ENCODE assay signal across 1 cellular context in the genomic region with DNA sequence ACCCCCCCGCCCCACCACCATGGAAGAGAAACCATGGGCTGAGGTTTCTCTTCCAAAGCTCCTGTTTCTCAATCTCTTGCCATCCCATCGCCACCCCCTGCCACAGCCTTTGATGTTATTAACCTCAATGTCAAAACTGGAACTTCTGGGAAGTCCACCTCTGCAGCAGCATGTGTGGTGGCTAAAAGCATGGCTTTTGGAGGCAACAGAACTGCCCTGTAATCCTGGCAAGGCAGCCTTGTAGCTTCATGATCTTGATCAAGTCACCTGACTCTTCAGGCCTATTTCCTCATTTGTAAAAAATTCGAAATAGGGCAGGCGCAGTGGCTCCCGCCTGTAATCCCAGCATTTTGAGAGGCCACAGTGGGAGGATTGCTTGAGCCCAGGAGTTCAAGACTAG.
TF ChIP-seq lines count a peak whose summit lies in the region.

No MANE protein-coding gene starts in this region.

TF ChIP-seq in K562, 482 proteins besides CTCF, POLR2A, EP300 and RAD21 (continued from another document and continues in another):
- TF ChIP-seq NFATC3 (IDR thresholded peaks at IDR 0.05) (no peak), PHTF2 (CRISPR knock-in tag; IDR thresholded peaks at IDR 0.05) (no peak), COPS2 (conservative IDR thresholded peaks at IDR 0.05) (no peak), DACH1 (IDR thresholded peaks at IDR 0.05; ENCODE audit: partially characterized antibody) (no peak), GTF2A2 (tag; IDR thresholded peaks at IDR 0.05) (no peak), ZNF589 (CRISPR knock-in tag; IDR thresholded peaks at IDR 0.05; ENCODE audit: low read depth) (0 out of 2 replicates have a peak, but pooled peaks have one; percentile 45), MTA2 (IDR thresholded peaks at IDR 0.05; ENCODE audit: low read depth) (no peak), STAT5B (CRISPR knock-in tag; IDR thresholded peaks at IDR 0.05) (no peak), GATAD2B (IDR thresholded peaks at IDR 0.05; ENCODE audit: borderline replicate concordance) (no peak), TOE1 (IDR thresholded peaks at IDR 0.05; ENCODE audit: borderline replicate concordance) (peak; percentile 23; the same call in 1 of the 2 replicates), TOE1 (CRISPR knock-in tag; IDR thresholded peaks at IDR 0.05; ENCODE audit: borderline replicate concordance, low read depth) (no peak), MYNN (IDR thresholded peaks at IDR 0.05) (no peak), MYNN (CRISPR knock-in tag; IDR thresholded peaks at IDR 0.05) (no peak), ARHGAP35 (IDR thresholded peaks at IDR 0.05; ENCODE audit: partially characterized antibody) (no peak), SMAD3 (CRISPR knock-in tag; conservative IDR thresholded peaks at IDR 0.05) (no peak), TBP (optimal IDR thresholded peaks at IDR 0.05; ENCODE audit: low read depth, low read length) (no peak), KDM5B (IDR thresholded peaks at IDR 0.05; ENCODE audit: insufficient replicate concordance, low read depth, low read length) (no peak), SIX5 (IDR thresholded peaks at IDR 0.05; ENCODE audit: borderline replicate concordance in 1 of 2, insufficient read depth in 1 of 2, low read depth in 1 of 2, low read length in 2 of 2) (no peak), POLR2B (IDR thresholded peaks at IDR 0.05; ENCODE audit: low read depth, partially characterized antibody) (no peak), SFPQ (IDR thresholded peaks at IDR 0.05; ENCODE audit: low read depth, low read length) (no peak), HMGN3 (IDR thresholded peaks at IDR 0.05; ENCODE audit: borderline replicate concordance, extremely low read depth, insufficient read length, low read depth, low read length) (no peak), SMC3 (conservative IDR thresholded peaks at IDR 0.05; ENCODE audit: insufficient read depth, low read depth, low read length) (no peak), KLF13 (tag; IDR thresholded peaks at IDR 0.05; ENCODE audit: borderline replicate concordance, low read depth) (no peak), BHLHE40 (IDR thresholded peaks at IDR 0.05; ENCODE audit: low read length) (peak; percentile 66), TAF15 (IDR thresholded peaks at IDR 0.05; ENCODE audit: low read depth, low read length) (no peak), YBX1 (IDR thresholded peaks at IDR 0.05) (no peak), HNRNPLL (IDR thresholded peaks at IDR 0.05; ENCODE audit: low read depth, low read length, poor library complexity, severe bottlenecking) (no peak), ZNF586 (CRISPR knock-in tag; conservative IDR thresholded peaks at IDR 0.05) (no peak), FOXA1 (IDR thresholded peaks at IDR 0.05; ENCODE audit: borderline replicate concordance) (no peak), SMARCE1 (IDR thresholded peaks at IDR 0.05) (no peak), RBM22 (IDR thresholded peaks at IDR 0.05; ENCODE audit: low read depth, low read length, poor library complexity, severe bottlenecking) (no peak), SETDB1 (IDR thresholded peaks at IDR 0.05; ENCODE audit: low read length) (no peak), RBM15 (IDR thresholded peaks at IDR 0.05; ENCODE audit: insufficient read depth, low read length) (no peak), ATF4 (CRISPR knock-in tag; IDR thresholded peaks at IDR 0.05) (no peak), HDAC8 (tag; IDR thresholded peaks at IDR 0.05) (no peak), ZNF561 (CRISPR knock-in tag; conservative IDR thresholded peaks at IDR 0.05) (no peak), SMARCC2 (IDR thresholded peaks at IDR 0.05; ENCODE audit: low read depth) (no peak), ZFP30 (CRISPR knock-in tag; IDR thresholded peaks at IDR 0.05; ENCODE audit: borderline replicate concordance) (no peak), NRF1 (conservative IDR thresholded peaks at IDR 0.05 in 1 of 2, IDR thresholded peaks at IDR 0.05 in 1 of 2) (peak in 1 of 2 experiments; percentile 53; a peak in 2 of 4 replicates), RFX1 (IDR thresholded peaks at IDR 0.05) (no peak), ZKSCAN3 (CRISPR knock-in tag; IDR thresholded peaks at IDR 0.05) (no peak), ASH1L (IDR thresholded peaks at IDR 0.05; ENCODE audit: borderline replicate concordance, low read depth, partially characterized antibody) (no peak), TAF1 (IDR thresholded peaks at IDR 0.05; ENCODE audit: control insufficient read depth, extremely low read depth, insufficient read depth, low read length, severe bottlenecking) (no peak), ZFP1 (CRISPR knock-in tag; IDR thresholded peaks at IDR 0.05) (no peak)
- TF ChIP-seq, protein P1, sequence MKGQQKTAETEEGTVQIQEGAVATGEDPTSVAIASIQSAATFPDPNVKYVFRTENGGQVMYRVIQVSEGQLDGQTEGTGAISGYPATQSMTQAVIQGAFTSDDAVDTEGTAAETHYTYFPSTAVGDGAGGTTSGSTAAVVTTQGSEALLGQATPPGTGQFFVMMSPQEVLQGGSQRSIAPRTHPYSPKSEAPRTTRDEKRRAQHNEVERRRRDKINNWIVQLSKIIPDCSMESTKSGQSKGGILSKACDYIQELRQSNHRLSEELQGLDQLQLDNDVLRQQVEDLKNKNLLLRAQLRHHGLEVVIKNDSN (CRISPR knock-in tag; IDR thresholded peaks at IDR 0.05) = peak; percentile 66
- TF ChIP-seq, protein P2, sequence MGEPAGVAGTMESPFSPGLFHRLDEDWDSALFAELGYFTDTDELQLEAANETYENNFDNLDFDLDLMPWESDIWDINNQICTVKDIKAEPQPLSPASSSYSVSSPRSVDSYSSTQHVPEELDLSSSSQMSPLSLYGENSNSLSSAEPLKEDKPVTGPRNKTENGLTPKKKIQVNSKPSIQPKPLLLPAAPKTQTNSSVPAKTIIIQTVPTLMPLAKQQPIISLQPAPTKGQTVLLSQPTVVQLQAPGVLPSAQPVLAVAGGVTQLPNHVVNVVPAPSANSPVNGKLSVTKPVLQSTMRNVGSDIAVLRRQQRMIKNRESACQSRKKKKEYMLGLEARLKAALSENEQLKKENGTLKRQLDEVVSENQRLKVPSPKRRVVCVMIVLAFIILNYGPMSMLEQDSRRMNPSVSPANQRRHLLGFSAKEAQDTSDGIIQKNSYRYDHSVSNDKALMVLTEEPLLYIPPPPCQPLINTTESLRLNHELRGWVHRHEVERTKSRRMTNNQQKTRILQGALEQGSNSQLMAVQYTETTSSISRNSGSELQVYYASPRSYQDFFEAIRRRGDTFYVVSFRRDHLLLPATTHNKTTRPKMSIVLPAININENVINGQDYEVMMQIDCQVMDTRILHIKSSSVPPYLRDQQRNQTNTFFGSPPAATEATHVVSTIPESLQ (CRISPR knock-in tag; IDR thresholded peaks at IDR 0.05) = no peak
- TF ChIP-seq, protein P3, sequence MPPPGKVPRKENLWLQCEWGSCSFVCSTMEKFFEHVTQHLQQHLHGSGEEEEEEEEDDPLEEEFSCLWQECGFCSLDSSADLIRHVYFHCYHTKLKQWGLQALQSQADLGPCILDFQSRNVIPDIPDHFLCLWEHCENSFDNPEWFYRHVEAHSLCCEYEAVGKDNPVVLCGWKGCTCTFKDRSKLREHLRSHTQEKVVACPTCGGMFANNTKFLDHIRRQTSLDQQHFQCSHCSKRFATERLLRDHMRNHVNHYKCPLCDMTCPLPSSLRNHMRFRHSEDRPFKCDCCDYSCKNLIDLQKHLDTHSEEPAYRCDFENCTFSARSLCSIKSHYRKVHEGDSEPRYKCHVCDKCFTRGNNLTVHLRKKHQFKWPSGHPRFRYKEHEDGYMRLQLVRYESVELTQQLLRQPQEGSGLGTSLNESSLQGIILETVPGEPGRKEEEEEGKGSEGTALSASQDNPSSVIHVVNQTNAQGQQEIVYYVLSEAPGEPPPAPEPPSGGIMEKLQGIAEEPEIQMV (tag; conservative IDR thresholded peaks at IDR 0.05; ENCODE audit: low read depth) = 0 out of 2 replicates have a peak, but pooled peaks have one; percentile 11
- TF ChIP-seq, protein P4, sequence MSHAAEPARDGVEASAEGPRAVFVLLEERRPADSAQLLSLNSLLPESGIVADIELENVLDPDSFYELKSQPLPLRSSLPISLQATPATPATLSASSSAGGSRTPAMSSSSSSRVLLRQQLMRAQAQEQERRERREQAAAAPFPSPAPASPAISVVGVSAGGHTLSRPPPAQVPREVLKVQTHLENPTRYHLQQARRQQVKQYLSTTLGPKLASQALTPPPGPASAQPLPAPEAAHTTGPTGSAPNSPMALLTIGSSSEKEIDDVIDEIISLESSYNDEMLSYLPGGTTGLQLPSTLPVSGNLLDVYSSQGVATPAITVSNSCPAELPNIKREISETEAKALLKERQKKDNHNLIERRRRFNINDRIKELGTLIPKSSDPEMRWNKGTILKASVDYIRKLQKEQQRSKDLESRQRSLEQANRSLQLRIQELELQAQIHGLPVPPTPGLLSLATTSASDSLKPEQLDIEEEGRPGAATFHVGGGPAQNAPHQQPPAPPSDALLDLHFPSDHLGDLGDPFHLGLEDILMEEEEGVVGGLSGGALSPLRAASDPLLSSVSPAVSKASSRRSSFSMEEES (CRISPR knock-in tag; IDR thresholded peaks at IDR 0.05) = peak; percentile 28; the same call in 1 of the 2 replicates
- TF ChIP-seq, protein P5, sequence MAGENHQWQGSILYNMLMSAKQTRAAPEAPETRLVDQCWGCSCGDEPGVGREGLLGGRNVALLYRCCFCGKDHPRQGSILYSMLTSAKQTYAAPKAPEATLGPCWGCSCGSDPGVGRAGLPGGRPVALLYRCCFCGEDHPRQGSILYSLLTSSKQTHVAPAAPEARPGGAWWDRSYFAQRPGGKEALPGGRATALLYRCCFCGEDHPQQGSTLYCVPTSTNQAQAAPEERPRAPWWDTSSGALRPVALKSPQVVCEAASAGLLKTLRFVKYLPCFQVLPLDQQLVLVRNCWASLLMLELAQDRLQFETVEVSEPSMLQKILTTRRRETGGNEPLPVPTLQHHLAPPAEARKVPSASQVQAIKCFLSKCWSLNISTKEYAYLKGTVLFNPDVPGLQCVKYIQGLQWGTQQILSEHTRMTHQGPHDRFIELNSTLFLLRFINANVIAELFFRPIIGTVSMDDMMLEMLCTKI (IDR thresholded peaks at IDR 0.05; ENCODE audit: partially characterized antibody) = no peak
- TF ChIP-seq, protein P6, sequence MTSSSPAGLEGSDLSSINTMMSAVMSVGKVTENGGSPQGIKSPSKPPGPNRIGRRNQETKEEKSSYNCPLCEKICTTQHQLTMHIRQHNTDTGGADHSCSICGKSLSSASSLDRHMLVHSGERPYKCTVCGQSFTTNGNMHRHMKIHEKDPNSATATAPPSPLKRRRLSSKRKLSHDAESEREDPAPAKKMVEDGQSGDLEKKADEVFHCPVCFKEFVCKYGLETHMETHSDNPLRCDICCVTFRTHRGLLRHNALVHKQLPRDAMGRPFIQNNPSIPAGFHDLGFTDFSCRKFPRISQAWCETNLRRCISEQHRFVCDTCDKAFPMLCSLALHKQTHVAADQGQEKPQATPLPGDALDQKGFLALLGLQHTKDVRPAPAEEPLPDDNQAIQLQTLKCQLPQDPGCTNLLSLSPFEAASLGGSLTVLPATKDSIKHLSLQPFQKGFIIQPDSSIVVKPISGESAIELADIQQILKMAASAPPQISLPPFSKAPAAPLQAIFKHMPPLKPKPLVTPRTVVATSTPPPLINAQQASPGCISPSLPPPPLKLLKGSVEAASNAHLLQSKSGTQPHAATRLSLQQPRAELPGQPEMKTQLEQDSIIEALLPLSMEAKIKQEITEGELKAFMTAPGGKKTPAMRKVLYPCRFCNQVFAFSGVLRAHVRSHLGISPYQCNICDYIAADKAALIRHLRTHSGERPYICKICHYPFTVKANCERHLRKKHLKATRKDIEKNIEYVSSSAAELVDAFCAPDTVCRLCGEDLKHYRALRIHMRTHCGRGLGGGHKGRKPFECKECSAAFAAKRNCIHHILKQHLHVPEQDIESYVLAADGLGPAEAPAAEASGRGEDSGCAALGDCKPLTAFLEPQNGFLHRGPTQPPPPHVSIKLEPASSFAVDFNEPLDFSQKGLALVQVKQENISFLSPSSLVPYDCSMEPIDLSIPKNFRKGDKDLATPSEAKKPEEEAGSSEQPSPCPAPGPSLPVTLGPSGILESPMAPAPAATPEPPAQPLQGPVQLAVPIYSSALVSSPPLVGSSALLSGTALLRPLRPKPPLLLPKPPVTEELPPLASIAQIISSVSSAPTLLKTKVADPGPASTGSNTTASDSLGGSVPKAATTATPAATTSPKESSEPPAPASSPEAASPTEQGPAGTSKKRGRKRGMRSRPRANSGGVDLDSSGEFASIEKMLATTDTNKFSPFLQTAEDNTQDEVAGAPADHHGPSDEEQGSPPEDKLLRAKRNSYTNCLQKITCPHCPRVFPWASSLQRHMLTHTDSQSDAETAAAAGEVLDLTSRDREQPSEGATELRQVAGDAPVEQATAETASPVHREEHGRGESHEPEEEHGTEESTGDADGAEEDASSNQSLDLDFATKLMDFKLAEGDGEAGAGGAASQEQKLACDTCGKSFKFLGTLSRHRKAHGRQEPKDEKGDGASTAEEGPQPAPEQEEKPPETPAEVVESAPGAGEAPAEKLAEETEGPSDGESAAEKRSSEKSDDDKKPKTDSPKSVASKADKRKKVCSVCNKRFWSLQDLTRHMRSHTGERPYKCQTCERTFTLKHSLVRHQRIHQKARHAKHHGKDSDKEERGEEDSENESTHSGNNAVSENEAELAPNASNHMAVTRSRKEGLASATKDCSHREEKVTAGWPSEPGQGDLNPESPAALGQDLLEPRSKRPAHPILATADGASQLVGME (CRISPR knock-in tag; IDR thresholded peaks at IDR 0.05) = no peak
